Comparison of ENCODE assay signal across 8 cellular contexts in the genomic region with DNA sequence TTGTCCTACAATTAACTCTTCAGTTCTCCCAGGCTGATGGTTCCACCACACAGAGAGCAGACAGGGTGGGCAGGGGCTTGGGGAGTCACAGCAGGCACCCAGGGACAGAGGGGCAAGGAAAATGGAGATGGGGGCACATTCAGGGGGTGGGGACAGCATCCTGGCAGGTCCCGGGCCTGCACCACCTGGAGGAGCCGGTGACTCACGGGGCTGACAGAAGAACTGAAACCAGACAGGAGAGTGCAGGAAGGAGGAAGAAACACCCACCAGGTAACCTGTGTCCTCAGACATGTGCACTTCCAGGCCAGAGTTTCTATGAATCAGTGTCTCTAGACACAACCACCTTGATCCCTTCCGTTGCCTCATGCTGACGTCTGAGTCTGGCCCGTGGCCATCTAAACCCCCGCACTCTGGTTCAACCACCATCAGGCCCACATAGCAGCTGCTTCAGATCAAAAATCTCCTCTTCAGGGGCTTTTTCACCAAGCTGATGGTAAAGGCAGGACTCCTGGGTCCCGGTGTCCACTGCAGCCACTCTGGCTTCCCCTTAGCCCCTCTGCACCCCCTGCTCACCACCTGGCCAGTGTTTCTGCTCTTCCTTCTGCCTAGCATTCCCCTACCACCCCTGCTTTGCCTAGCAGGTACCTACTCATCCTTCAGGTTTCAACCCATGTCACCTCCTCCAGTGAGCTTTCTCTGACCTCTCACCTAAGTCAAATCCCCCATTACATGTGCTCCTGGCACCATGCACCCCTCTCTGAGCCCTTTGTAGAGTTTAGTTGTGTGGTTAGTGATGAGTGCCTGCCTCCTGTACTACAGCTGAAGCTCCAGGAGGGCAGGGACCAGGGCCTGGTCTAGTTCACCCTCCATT. TPM values are rescaled to one million over a fixed set of nuclear protein-coding genes. Genes with fewer than 3 reads are reported as not detected.
DNase-seq lines count a peak whose midpoint lies in the region; ATAC-seq, FAIRE-seq and TF ChIP-seq lines count a peak whose summit lies in the region.

No MANE protein-coding gene starts in this region.

- peak; percentile 68 to 73 for DNase-seq in activated CD4-positive, alpha-beta T cell treated with anti-CD3 and anti-CD28 coated beads, Interleukin-2, amount 50 U/mL, for 4 hours
- DNase-seq in kidney: peak; percentile 45
- no peak for DNase-seq in SIG-M5 (lab: John Stamatoyannopoulos, UW)
- DNase-seq in esophagus muscularis mucosa (ENCODE audit: extremely low spot score): no peak
- no peak for DNase-seq in cerebellum (ENCODE audit: low spot score)
- no peak for DNase-seq in foreskin melanocyte

- H3K4me3 ChIP-seq in kidney (ENCODE audit: low read length in 2 of 2) (no peak overlapping the region), esophagus muscularis mucosa (no peak overlapping the region)

- ATAC-seq in GM19025 (IDR thresholded peaks at IDR 0.05; ENCODE audit: low read depth, unreplicated experiment): peak; percentile 36
- ATAC-seq in HG03066 (IDR thresholded peaks at IDR 0.05; ENCODE audit: low read depth, unreplicated experiment): peak; percentile 48

- H3K4me1 ChIP-seq in kidney (ENCODE audit: control insufficient read depth in 1 of 2, insufficient read depth in 1 of 2, low read depth in 1 of 2, low read length in 2 of 2) (peaks cover 9 to 25% of the 10 kb centered on the region in 2 donors), esophagus muscularis mucosa (peaks cover 0 to 19% (median 17%) of the 10 kb centered on the region in 4 donors)

- TF ChIP-seq CTCF in kidney (IDR thresholded peaks at IDR 0.05; ENCODE audit: borderline replicate concordance, extremely low read depth, insufficient read depth) (no peak), esophagus muscularis mucosa (IDR thresholded peaks at IDR 0.05) (no peak)

- intact Hi-C loops in kidney (cut with DNase I) (loop anchor here (5.0 kb wide), 1 partner anchor 53 kb away; no protein-coding TSS in a partner anchor), esophagus muscularis mucosa (cut with DNase I) (loop anchor here (2.0 kb wide), 1 partner anchor 55 kb away; no protein-coding TSS in a partner anchor)

- peak overlapping the region in 1 of 2 donors; percentile 26 for H3K9ac ChIP-seq in kidney (ENCODE audit: low read length in 2 of 2)

- no peak for FAIRE-seq in kidney (lab: Jason Lieb, UNC)

- TF ChIP-seq POLR2A in esophagus muscularis mucosa (IDR thresholded peaks at IDR 0.05; ENCODE audit: low read depth): no peak

- no peak for TF ChIP-seq EP300 in esophagus muscularis mucosa (IDR thresholded peaks at IDR 0.05)

- H3K9me3 ChIP-seq in kidney (ENCODE audit: control insufficient read depth in 1 of 2, low read length in 2 of 2): no peaks in the 10 kb centered on the region
- no peaks in the 10 kb centered on the region for H3K9me3 ChIP-seq in esophagus muscularis mucosa

- peak overlapping the region in 1 of 2 donors; percentile 43 for H3K27ac ChIP-seq in kidney (ENCODE audit: low read depth in 2 of 2, low read length in 2 of 2)
- H3K27ac ChIP-seq in esophagus muscularis mucosa (replicated peaks in 1 of 4): no peak overlapping the region

- 80% methylated on average over 8 of the region's 8 CpGs for WGBS in esophagus muscularis mucosa

- H3K27me3 ChIP-seq in esophagus muscularis mucosa: peaks cover 0 to 18% (median 0%) of the 10 kb centered on the region in 4 donors

- H3K36me3 ChIP-seq in kidney (ENCODE audit: control insufficient read depth in 1 of 2, insufficient read depth in 2 of 2, low read length in 2 of 2) (no peaks in the 10 kb centered on the region), esophagus muscularis mucosa (no peaks in the 10 kb centered on the region)

RNA-seq across cellular contexts. Expression of a gene that starts 16.5 kb away (rescaled TPM):
- total RNA-seq in kidney: 0.13 TPM
- polyA plus RNA-seq in kidney (ENCODE audit: insufficient read depth, low read depth, low replicate concordance): 2.7 TPM
- 1 to 10 TPM; 1.7 to 2.5 (median 1.8) TPM for total RNA-seq in esophagus muscularis mucosa
- 0.54 TPM for total RNA-seq in cerebellum

RNA-seq across cellular contexts. Expression of a gene that starts 49.8 kb away (rescaled TPM):
- 3.6 TPM for total RNA-seq in kidney
- polyA plus RNA-seq in kidney (ENCODE audit: insufficient read depth, low read depth, low replicate concordance): 2.8 TPM
- total RNA-seq in esophagus muscularis mucosa: 1 to 10 TPM; 1.2 to 4.1 (median 2.7) TPM
- total RNA-seq in cerebellum: 18.1 TPM

Comparison
In these comparisons a context has a peak if more than half of its experiments do, and no peak if none do; other contexts are left out.
1. DNase-seq: peak in activated CD4-positive, alpha-beta T cell treated with anti-CD3 and anti-CD28 coated beads, Interleukin-2, amount 50 U/mL, for 4 hours (2 of 2) and kidney (single experiment); none in SIG-M5 (single experiment), esophagus muscularis mucosa (single experiment), cerebellum (single experiment) and foreskin melanocyte (single experiment).